In the genomic region with DNA sequence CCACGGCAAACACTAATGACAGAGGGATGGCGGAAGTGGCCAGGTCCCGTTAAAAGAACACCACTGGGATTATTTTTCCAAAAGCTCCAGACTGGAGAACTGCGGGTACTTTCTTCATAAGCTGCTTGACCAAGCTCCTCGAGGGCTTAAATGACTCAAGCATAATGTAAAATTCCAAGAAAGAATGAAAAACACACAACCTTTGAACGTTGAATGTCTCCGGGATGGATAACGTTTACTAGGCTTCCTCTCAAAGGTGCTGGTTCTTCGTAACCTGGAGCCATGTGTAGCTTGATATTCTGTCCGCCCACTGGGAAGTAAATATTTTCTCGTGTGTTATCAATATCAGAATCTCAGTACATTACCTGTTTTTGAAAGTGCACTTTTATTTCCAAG, we compare ENCODE assay signal across 1 cellular context.
TF ChIP-seq lines count a peak whose summit lies in the region.

No MANE protein-coding gene starts in this region.

TF ChIP-seq in liver, 16 proteins besides CTCF, POLR2A, EP300 and RAD21 (continued from another document):
- TF ChIP-seq, protein P1, sequence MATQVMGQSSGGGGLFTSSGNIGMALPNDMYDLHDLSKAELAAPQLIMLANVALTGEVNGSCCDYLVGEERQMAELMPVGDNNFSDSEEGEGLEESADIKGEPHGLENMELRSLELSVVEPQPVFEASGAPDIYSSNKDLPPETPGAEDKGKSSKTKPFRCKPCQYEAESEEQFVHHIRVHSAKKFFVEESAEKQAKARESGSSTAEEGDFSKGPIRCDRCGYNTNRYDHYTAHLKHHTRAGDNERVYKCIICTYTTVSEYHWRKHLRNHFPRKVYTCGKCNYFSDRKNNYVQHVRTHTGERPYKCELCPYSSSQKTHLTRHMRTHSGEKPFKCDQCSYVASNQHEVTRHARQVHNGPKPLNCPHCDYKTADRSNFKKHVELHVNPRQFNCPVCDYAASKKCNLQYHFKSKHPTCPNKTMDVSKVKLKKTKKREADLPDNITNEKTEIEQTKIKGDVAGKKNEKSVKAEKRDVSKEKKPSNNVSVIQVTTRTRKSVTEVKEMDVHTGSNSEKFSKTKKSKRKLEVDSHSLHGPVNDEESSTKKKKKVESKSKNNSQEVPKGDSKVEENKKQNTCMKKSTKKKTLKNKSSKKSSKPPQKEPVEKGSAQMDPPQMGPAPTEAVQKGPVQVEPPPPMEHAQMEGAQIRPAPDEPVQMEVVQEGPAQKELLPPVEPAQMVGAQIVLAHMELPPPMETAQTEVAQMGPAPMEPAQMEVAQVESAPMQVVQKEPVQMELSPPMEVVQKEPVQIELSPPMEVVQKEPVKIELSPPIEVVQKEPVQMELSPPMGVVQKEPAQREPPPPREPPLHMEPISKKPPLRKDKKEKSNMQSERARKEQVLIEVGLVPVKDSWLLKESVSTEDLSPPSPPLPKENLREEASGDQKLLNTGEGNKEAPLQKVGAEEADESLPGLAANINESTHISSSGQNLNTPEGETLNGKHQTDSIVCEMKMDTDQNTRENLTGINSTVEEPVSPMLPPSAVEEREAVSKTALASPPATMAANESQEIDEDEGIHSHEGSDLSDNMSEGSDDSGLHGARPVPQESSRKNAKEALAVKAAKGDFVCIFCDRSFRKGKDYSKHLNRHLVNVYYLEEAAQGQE (IDR thresholded peaks at IDR 0.05) = no peak
- TF ChIP-seq, protein P2, sequence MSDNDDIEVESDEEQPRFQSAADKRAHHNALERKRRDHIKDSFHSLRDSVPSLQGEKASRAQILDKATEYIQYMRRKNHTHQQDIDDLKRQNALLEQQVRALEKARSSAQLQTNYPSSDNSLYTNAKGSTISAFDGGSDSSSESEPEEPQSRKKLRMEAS (IDR thresholded peaks at IDR 0.05) = no peak
- TF ChIP-seq EGR1 (IDR thresholded peaks at IDR 0.05; ENCODE audit: low read depth in 2 of 2) = no peak
- TF ChIP-seq TAF1 (conservative IDR thresholded peaks at IDR 0.05) = no peak
- TF ChIP-seq HNF4G (IDR thresholded peaks at IDR 0.05) = no peak
- no peak for TF ChIP-seq HNF4A (conservative IDR thresholded peaks at IDR 0.05)
- TF ChIP-seq GABPA (IDR thresholded peaks at IDR 0.05 in 1 of 2, conservative IDR thresholded peaks at IDR 0.05 in 1 of 2) = no peak
- TF ChIP-seq, protein P3, sequence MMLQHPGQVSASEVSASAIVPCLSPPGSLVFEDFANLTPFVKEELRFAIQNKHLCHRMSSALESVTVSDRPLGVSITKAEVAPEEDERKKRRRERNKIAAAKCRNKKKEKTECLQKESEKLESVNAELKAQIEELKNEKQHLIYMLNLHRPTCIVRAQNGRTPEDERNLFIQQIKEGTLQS (IDR thresholded peaks at IDR 0.05) = no peak
